Comparison of ENCODE assay signal across 10 cellular contexts in genomic region chr1:202576816-202577215, GRCh38.
DNase-seq lines count a peak whose midpoint lies in the region; ATAC-seq and TF ChIP-seq lines count a peak whose summit lies in the region.
"Had no signal": no experiment of that assay in that cellular context is flagged by ENCODE, and none has a peak within 500 bp of the region (broad histone marks: within the 10 kb centered on the region; RNA-seq: fewer than 3 reads in every experiment).

No MANE protein-coding gene starts in this region.

- H3K27ac ChIP-seq in esophagus muscularis mucosa (replicated peaks in 1 of 4) (peak overlapping the region; percentile 80 to 84 (median 82)), osteoblast (ENCODE audit: low read depth, low read length) (peak overlapping the region; percentile 6)

- 46% methylated on average over 1 of the region's 1 CpG for WGBS in esophagus muscularis mucosa

- no peak overlapping the region for H3K27ac Mint-ChIP-seq in activated T-cell treated with anti-CD3 and anti-CD28 coated beads, Interleukin-2, amount 50 U/mL, for 24 hours
- H3K27ac Mint-ChIP-seq: activated B cell treated with CpG ODN at 0.5 μM for 24 hours had no signal

- no peak for TF ChIP-seq POLR2A in esophagus muscularis mucosa (IDR thresholded peaks at IDR 0.05; ENCODE audit: low read depth)

- no peaks in the 10 kb centered on the region for H3K4me1 Mint-ChIP-seq in activated T-cell treated with anti-CD3 and anti-CD28 coated beads, Interleukin-2, amount 50 U/mL, for 24 hours (ENCODE audit: low read depth)
- H3K4me1 Mint-ChIP-seq: activated B cell treated with CpG ODN at 0.5 μM for 24 hours had no signal

- H3K9me3 ChIP-seq in esophagus muscularis mucosa = no peaks in the 10 kb centered on the region
- H3K9me3 ChIP-seq in osteoblast (ENCODE audit: low read depth, low read length) = no peaks in the 10 kb centered on the region

- H3K36me3 ChIP-seq in esophagus muscularis mucosa (peaks cover 19 to 54% (median 38%) of the 10 kb centered on the region in 4 donors), osteoblast (ENCODE audit: insufficient read depth, low read length) (peaks cover 4% of the 10 kb centered on the region)

- H3K4me3 ChIP-seq in esophagus muscularis mucosa (no peak overlapping the region), osteoblast (ENCODE audit: insufficient read depth, low read length) (peak overlapping the region; percentile 19)

- ATAC-seq in HG03521 (IDR thresholded peaks at IDR 0.05; ENCODE audit: unreplicated experiment) (no peak), HG02759 (IDR thresholded peaks at IDR 0.05; ENCODE audit: unreplicated experiment) (no peak)

- intact Hi-C loops in esophagus muscularis mucosa (cut with DNase I) = no loop called here

- peaks cover 33% of the 10 kb centered on the region for H3K36me3 Mint-ChIP-seq in activated T-cell treated with anti-CD3 and anti-CD28 coated beads, Interleukin-2, amount 50 U/mL, for 24 hours (ENCODE audit: low read depth)

- H3K4me3 Mint-ChIP-seq in activated T-cell treated with anti-CD3 and anti-CD28 coated beads, Interleukin-2, amount 50 U/mL, for 24 hours = no peak overlapping the region
- H3K4me3 Mint-ChIP-seq: activated B cell treated with CpG ODN at 0.5 μM for 24 hours had no signal

- no peaks in the 10 kb centered on the region for H3K27me3 Mint-ChIP-seq in activated T-cell treated with anti-CD3 and anti-CD28 coated beads, Interleukin-2, amount 50 U/mL, for 24 hours
- H3K27me3 Mint-ChIP-seq: activated B cell treated with CpG ODN at 0.5 μM for 24 hours had no signal

- H3K9me3 Mint-ChIP-seq in activated T-cell treated with anti-CD3 and anti-CD28 coated beads, Interleukin-2, amount 50 U/mL, for 24 hours = no peaks in the 10 kb centered on the region
- H3K9me3 Mint-ChIP-seq: activated B cell treated with CpG ODN at 0.5 μM for 24 hours had no signal

- no peak for TF ChIP-seq CTCF in esophagus muscularis mucosa (IDR thresholded peaks at IDR 0.05)
- TF ChIP-seq CTCF in osteoblast (IDR thresholded peaks at IDR 0.05; ENCODE audit: extremely low read depth, low read depth, low read length) = no peak

- no peaks in the 10 kb centered on the region for H4K20me1 ChIP-seq in osteoblast (ENCODE audit: insufficient read depth, low read length)

- peaks cover 78 to 99% (median 96%) of the 10 kb centered on the region in 4 donors for H3K4me1 ChIP-seq in esophagus muscularis mucosa
- H3K4me1 ChIP-seq in osteoblast (ENCODE audit: insufficient read depth, low read length) = peaks cover 55% of the 10 kb centered on the region

- H3K79me2 ChIP-seq in osteoblast (ENCODE audit: insufficient read depth, low read length) = no peaks in the 10 kb centered on the region

- no peaks in the 10 kb centered on the region for H3K27me3 ChIP-seq in esophagus muscularis mucosa
- H3K27me3 ChIP-seq in osteoblast (ENCODE audit: insufficient read depth, low read length) = no peaks in the 10 kb centered on the region

- no peak for TF ChIP-seq EP300 in esophagus muscularis mucosa (IDR thresholded peaks at IDR 0.05)

- H2AFZ ChIP-seq in osteoblast (ENCODE audit: low read length) = no peak overlapping the region

- DNase-seq in AML-193 (lab: John Stamatoyannopoulos, UW) (peak; percentile 68 to 69), NOMO-1 treated with dmso at 0.1 percent for 144 hours (lab: John Stamatoyannopoulos, UW; ENCODE audit: unreplicated experiment) (peak; percentile 43), esophagus muscularis mucosa (ENCODE audit: extremely low spot score) (no peak), osteoblast (ENCODE audit: insufficient read length, low spot score, missing footprints) (peak; percentile 50), globus pallidus (ENCODE audit: low spot score) (no peak)
- DNase-seq in activated T-cell treated with anti-CD3 and anti-CD28 coated beads, Interleukin-2, amount 50 U/mL, for 24 hours = no peak
- DNase-seq: activated B cell treated with CpG ODN at 0.5 μM for 24 hours, NCI-H446 treated with DMSO at 0.1 percent for 48 hours had no signal

- peak overlapping the region; percentile 60 for H3K4me2 ChIP-seq in osteoblast (ENCODE audit: insufficient read depth, low read length)

Comparison
In these comparisons a context has a peak if more than half of its experiments do, and no peak if none do; other contexts are left out.
1. DNase-seq: peak in AML-193 (2 of 2), NOMO-1 treated with dmso at 0.1 percent for 144 hours (single experiment) and osteoblast (single experiment); none in esophagus muscularis mucosa (single experiment), activated T-cell treated with anti-CD3 and anti-CD28 coated beads, Interleukin-2, amount 50 U/mL, for 24 hours (single experiment) and globus pallidus (single experiment).